ENCODE assay signal across 9 cellular contexts in the genomic region with DNA sequence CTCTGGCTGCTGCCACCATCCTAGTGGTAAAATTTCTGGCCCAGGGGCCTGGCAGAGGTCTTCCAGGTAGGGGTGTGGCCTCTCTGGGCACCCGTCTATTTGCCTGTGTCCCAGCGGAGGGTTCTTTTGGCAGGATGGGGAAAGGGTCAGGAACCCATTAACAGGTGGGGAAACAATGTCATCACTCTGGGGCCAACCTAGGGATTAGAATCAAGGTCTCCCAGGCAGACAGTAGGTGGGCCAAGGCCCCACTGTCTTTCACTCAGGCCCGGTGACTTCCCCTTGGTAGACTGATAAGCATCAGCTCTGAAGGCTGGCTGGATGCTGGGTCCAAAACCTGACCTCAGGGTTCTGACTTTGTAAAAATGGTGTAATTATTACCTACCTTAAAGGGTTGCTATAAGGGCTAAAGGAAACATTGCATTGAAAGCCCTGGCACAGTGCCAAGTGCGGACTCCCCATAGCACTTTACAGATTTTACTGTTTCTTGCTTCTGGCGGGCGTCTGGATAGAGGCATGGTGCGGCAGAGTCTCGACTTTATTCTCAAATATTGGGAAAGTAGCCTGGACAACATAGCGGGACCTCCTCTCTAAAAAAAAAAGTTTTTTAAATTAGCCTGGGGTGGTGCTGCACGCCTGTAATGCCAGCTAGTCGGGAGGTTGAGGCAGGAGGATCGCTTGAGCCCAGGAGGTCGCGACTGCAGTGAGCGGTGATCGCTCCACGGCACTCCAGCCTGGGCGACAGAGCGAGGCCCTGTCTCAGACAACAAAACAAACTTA. TPM values are rescaled to one million over a fixed set of nuclear protein-coding genes. Genes with fewer than 3 reads are reported as not detected.
DNase-seq lines count a peak whose midpoint lies in the region; ATAC-seq and TF ChIP-seq lines count a peak whose summit lies in the region.
"Had no signal": no experiment of that assay in that cellular context is flagged by ENCODE, and none has a peak within 500 bp of the region (broad histone marks: within the 10 kb centered on the region; RNA-seq: fewer than 3 reads in every experiment).

No MANE protein-coding gene starts in this region.

- peak overlapping the region; percentile 76 to 97 for H3K4me3 Mint-ChIP-seq in CD14-positive monocyte
- H3K4me3 Mint-ChIP-seq in chondrocyte (ENCODE audit: unreplicated experiment), result peak overlapping the region; percentile 72
- peak overlapping the region; percentile 47 to 94 (median 82) for H3K4me3 Mint-ChIP-seq in naive B cell

- no peak for ATAC-seq in naive B cell (ENCODE audit: low read depth in 2 of 2)

- H3K36me3 Mint-ChIP-seq in CD14-positive monocyte, result peaks cover 52 to 60% of the 10 kb centered on the region in 2 donors
- peaks cover 20% of the 10 kb centered on the region for H3K36me3 Mint-ChIP-seq in chondrocyte (ENCODE audit: low read depth)
- H3K36me3 Mint-ChIP-seq in naive B cell, result peaks cover 13 to 19% of the 10 kb centered on the region in 2 donors

- intact Hi-C loops in CD14-positive monocyte (cut with micrococcal nuclease), result no loop called here

- H3K4me1 Mint-ChIP-seq in CD14-positive monocyte (peaks cover 32% of the 10 kb centered on the region), chondrocyte (ENCODE audit: low read depth) (peaks cover 27% of the 10 kb centered on the region), naive B cell (peaks cover 22 to 40% (median 33%) of the 10 kb centered on the region in 3 donors)

- peak overlapping the region in 1 of 7 donors; percentile 24 for H3K27ac Mint-ChIP-seq in CD14-positive monocyte
- no peak overlapping the region for H3K27ac Mint-ChIP-seq in chondrocyte (ENCODE audit: unreplicated experiment)
- H3K27ac Mint-ChIP-seq in naive B cell, result no peak overlapping the region

- H3K27me3 Mint-ChIP-seq in CD14-positive monocyte (ENCODE audit: low read depth in 3 of 3), result peaks cover 57 to 68% (median 64%) of the 10 kb centered on the region in 3 donors
- peaks cover 25% of the 10 kb centered on the region for H3K27me3 Mint-ChIP-seq in chondrocyte (ENCODE audit: low read depth)
- peaks cover 38 to 50% (median 46%) of the 10 kb centered on the region in 3 donors for H3K27me3 Mint-ChIP-seq in naive B cell

- DNase-seq in CD14-positive monocyte (ENCODE audit: low spot score) (no peak), HT-29 (ENCODE audit: low spot score) (peak; percentile 26), chondrocyte (ENCODE audit: low spot score) (no peak), naive B cell (no peak), A172 (ENCODE audit: low spot score) (no peak), NOMO-1 (lab: John Stamatoyannopoulos, UW; ENCODE audit: unreplicated experiment in 2 of 2) (no peak), NCI-H2029 (lab: John Stamatoyannopoulos, UW) (no peak), medulla oblongata (ENCODE audit: extremely low spot score) (no peak)

- TF ChIP-seq CTCF in CD14-positive monocyte (IDR thresholded peaks at IDR 0.05) (no peak), chondrocyte (IDR thresholded peaks at IDR 0.05) (no peak)

- H3K9me3 Mint-ChIP-seq in CD14-positive monocyte (peaks cover 0 to 27% (median 4%) of the 10 kb centered on the region in 7 donors), chondrocyte (ENCODE audit: low read depth) (no peaks in the 10 kb centered on the region), naive B cell (no peaks in the 10 kb centered on the region)

RNA-seq across cellular contexts. Expression of gene LBX2, which starts 2.2 kb away (rescaled TPM):
- polyA plus RNA-seq in CD14-positive monocyte (under 1 TPM in 1 of 2 donors, not detected in 1; 0.46 TPM), naive B cell (ENCODE audit: low read depth in 6 of 6) (not detected)
- 4.8 and 5.0 TPM in 2 replicates for total RNA-seq in HT-29 (2014; rRNA removed; shearing (Covaris generic))
- total RNA-seq in chondrocyte, result 0.90 to 2.3 TPM (median 1.3 TPM) in 3 replicates
- 0.45 TPM in 1 of 2 replicates, not detected in the other for total RNA-seq in A172 (2014; rRNA removed; shearing (Covaris generic))
- total RNA-seq: frontal cortex had no signal

RNA-seq across cellular contexts. Expression of gene PCGF1, which starts 10.3 kb away (rescaled TPM):
- 10 to 100 TPM; 18.0 to 20.5 TPM for polyA plus RNA-seq in CD14-positive monocyte
- 17.2 and 20.1 TPM in 2 replicates for total RNA-seq in HT-29 (2014; rRNA removed; shearing (Covaris generic))
- total RNA-seq in chondrocyte, result 26.1 to 30.7 TPM (median 30.0 TPM) in 3 replicates
- 10 to 100 TPM in 5 of 6 donors, 1 to 10 TPM in 1; 8.9 to 17.0 (median 14.1) TPM for polyA plus RNA-seq in naive B cell (ENCODE audit: low read depth in 6 of 6)
- 33.9 and 67.3 TPM in 2 replicates for total RNA-seq in A172 (2014; rRNA removed; shearing (Covaris generic))

RNA-seq across cellular contexts. Expression of gene TTC31, which starts 14.3 kb away (rescaled TPM):
- 10 to 100 TPM; 19.6 to 21.3 TPM for polyA plus RNA-seq in CD14-positive monocyte
- 12.8 and 13.4 TPM in 2 replicates for total RNA-seq in HT-29 (2014; rRNA removed; shearing (Covaris generic))
- total RNA-seq in chondrocyte, result 17.4 to 25.4 TPM (median 18.1 TPM) in 3 replicates
- 10 to 100 TPM; 20.7 to 31.8 (median 25.6) TPM for polyA plus RNA-seq in naive B cell (ENCODE audit: low read depth in 6 of 6)
- total RNA-seq in A172 (2014; rRNA removed; shearing (Covaris generic)), result 14.7 and 16.5 TPM in 2 replicates

RNA-seq across cellular contexts. Expression of gene CCDC142, which starts 14.4 kb away (rescaled TPM):
- 1 to 10 TPM; 2.2 to 3.7 TPM for polyA plus RNA-seq in CD14-positive monocyte
- total RNA-seq in HT-29 (2014; rRNA removed; shearing (Covaris generic)), result 26.7 and 31.9 TPM in 2 replicates
- total RNA-seq in chondrocyte, result 12.7 to 21.9 TPM (median 13.3 TPM) in 3 replicates
- polyA plus RNA-seq in naive B cell (ENCODE audit: low read depth in 6 of 6), result 10 to 100 TPM in 4 of 6 donors, 1 to 10 TPM in 2; 5.9 to 25.9 (median 12.0) TPM
- 11.7 and 12.5 TPM in 2 replicates for total RNA-seq in A172 (2014; rRNA removed; shearing (Covaris generic))

RNA-seq across cellular contexts. Expression of gene TLX2, which starts 17.1 kb away (rescaled TPM):
- polyA plus RNA-seq in CD14-positive monocyte, result not detected
- total RNA-seq in HT-29 (2014; rRNA removed; shearing (Covaris generic)), result 0.08 TPM in 1 of 2 replicates, not detected in the other
- 0.10 TPM in 1 of 3 replicates, not detected in the others for total RNA-seq in chondrocyte
- not detected for polyA plus RNA-seq in naive B cell (ENCODE audit: low read depth in 6 of 6)
- 0.90 and 1.7 TPM in 2 replicates for total RNA-seq in A172 (2014; rRNA removed; shearing (Covaris generic))
- total RNA-seq: frontal cortex had no signal
